19 cellular contexts compared by ENCODE assay signal in genomic region chr18:31983976-31984375, GRCh38.
"Had no signal": no experiment of that assay in that cellular context is flagged by ENCODE, and none has a peak within 500 bp of the region (broad histone marks: within the 10 kb centered on the region; RNA-seq: fewer than 3 reads in every experiment).

No MANE protein-coding gene starts in this region.

- DNase-seq: activated CD4-positive, alpha-beta T cell treated with anti-CD3 and anti-CD28 coated beads for 48 hours; activated CD4-positive, CD25-positive, alpha-beta regulatory T cell; activated CD8-positive, alpha-beta T cell treated with anti-CD3 and anti-CD28 coated beads for 36 hours; activated gamma-delta T cell; activated T-cell treated with anti-CD3 and anti-CD28 coated beads, Interleukin-2, amount 50 U/mL, for 4 hours; effector CD8-positive, alpha-beta T cell; left cardiac atrium; mammary epithelial cell; midbrain; naive B cell; psoas muscle; stimulated activated CD4-positive, alpha-beta T cell treated with anti-CD3 and anti-CD28 coated beads, Interleukin-4, amount 100 ng/mL, for 24 hours; T-helper 9 cell; testis had no signal

- H3K4me1 ChIP-seq: psoas muscle, testis had no signal

- H3K4me3 ChIP-seq: esophagus muscularis mucosa, psoas muscle, testis had no signal

- H3K27ac Mint-ChIP-seq: activated CD8-positive, alpha-beta T cell treated with anti-CD3 and anti-CD28 coated beads for 36 hours; dendritic cell treated with granulocyte-macrophage colony-stimulating factor and Interleukin-4, amounts not matched to agents 40 ng/mL and 50 ng/mL, for 4 days; naive B cell; stimulated activated effector memory CD8-positive, alpha-beta T cell treated with anti-CD3 and anti-CD28 coated beads, Interleukin-12 subunit alpha, Interleukin-12 subunit beta, amount 100 ng/mL, for 72 hours; type B pancreatic cell had no signal

- H3K9me3 Mint-ChIP-seq: type B pancreatic cell had no signal

- H3K4me3 Mint-ChIP-seq: activated CD8-positive, alpha-beta T cell treated with anti-CD3 and anti-CD28 coated beads for 36 hours; activated naive CD8-positive, alpha-beta T cell; activated T-cell treated with anti-CD3 and anti-CD28 coated beads, Interleukin-2, amount 50 U/mL, for 4 hours; dendritic cell treated with granulocyte-macrophage colony-stimulating factor and Interleukin-4, amounts not matched to agents 40 ng/mL and 50 ng/mL, for 4 days; naive B cell; stimulated activated effector memory CD8-positive, alpha-beta T cell treated with anti-CD3 and anti-CD28 coated beads, Interleukin-12 subunit alpha, Interleukin-12 subunit beta, amount 100 ng/mL, for 72 hours; type B pancreatic cell had no signal

- H3K27me3 ChIP-seq: esophagus muscularis mucosa, testis had no signal

- H3K27me3 Mint-ChIP-seq: activated CD8-positive, alpha-beta T cell treated with anti-CD3 and anti-CD28 coated beads for 36 hours; activated naive CD8-positive, alpha-beta T cell; dendritic cell treated with granulocyte-macrophage colony-stimulating factor and Interleukin-4, amounts not matched to agents 40 ng/mL and 50 ng/mL, for 4 days; naive B cell; type B pancreatic cell had no signal

- H3K4me1 Mint-ChIP-seq: naive B cell had no signal

- H3K27ac ChIP-seq: esophagus muscularis mucosa, psoas muscle, testis had no signal

- H3K9me3 ChIP-seq: esophagus muscularis mucosa, psoas muscle, testis had no signal

- H3K36me3 Mint-ChIP-seq: stimulated activated effector memory CD8-positive, alpha-beta T cell treated with anti-CD3 and anti-CD28 coated beads, Interleukin-12 subunit alpha, Interleukin-12 subunit beta, amount 100 ng/mL, for 72 hours; type B pancreatic cell had no signal

- H3K36me3 ChIP-seq: esophagus muscularis mucosa had no signal
